13 cellular contexts compared by ENCODE assay signal in the genomic region with DNA sequence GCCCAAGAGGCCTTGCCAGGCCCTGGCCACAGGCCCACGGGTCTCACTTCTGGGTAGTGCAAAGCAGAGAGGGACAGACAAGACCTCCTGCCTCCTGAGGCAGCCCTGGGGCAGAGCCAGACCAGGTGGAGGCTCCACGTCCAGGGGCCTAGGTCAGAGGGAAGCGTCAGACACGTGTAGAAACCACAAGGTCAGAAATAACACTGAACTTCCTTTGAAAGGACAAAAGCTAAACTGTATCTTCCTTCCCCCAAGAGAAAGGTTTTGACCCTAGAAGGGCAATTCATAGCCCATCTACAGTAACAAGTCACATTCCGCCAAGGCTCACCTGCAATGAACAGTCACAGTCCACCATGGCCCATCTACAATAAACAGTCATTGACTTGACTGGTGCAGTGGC. TPM values are rescaled to one million over a fixed set of nuclear protein-coding genes. Genes with fewer than 3 reads are reported as not detected.
A peak's percentile ranks its signal among the peaks of the same experiment; 100 is the strongest.
DNase-seq lines count a peak whose midpoint lies in the region; ATAC-seq, FAIRE-seq and TF ChIP-seq lines count a peak whose summit lies in the region.
"Had no signal": no experiment of that assay in that cellular context is flagged by ENCODE, and none has a peak within 500 bp of the region (broad histone marks: within the 10 kb centered on the region; RNA-seq: fewer than 3 reads in every experiment).

No MANE protein-coding gene starts in this region.

- peaks cover 33% of the 10 kb centered on the region for H3K4me1 ChIP-seq in A549

- ATAC-seq in A549 (no peak), GM19452 (IDR thresholded peaks at IDR 0.05; ENCODE audit: unreplicated experiment) (peak; percentile 51), HG03064 (IDR thresholded peaks at IDR 0.05; ENCODE audit: low read depth, unreplicated experiment) (peak; percentile 64), HG03097 (IDR thresholded peaks at IDR 0.05; ENCODE audit: low FRiP score, unreplicated experiment) (no peak)

- DNase-seq in A549 (ENCODE audit: low read depth in 1 of 2, low spot score in 1 of 2) = no peak
- DNase-seq in epithelial cell of prostate (ENCODE audit: low read depth, low spot score) = no peak
- no peak for DNase-seq in T1000 (lab: John Stamatoyannopoulos, UW)
- no peak for DNase-seq in GM03348 (ENCODE audit: low spot score)
- DNase-seq in activated T-cell treated with anti-CD3 and anti-CD28 coated beads, Interleukin-2, amount 50 U/mL, for 1 hour = no peak
- DNase-seq: ACHN, activated gamma-delta T cell, DND-41, NCI-H1930 had no signal

- no peak for TF ChIP-seq CTCF in A549 (IDR thresholded peaks at IDR 0.05)

- no peaks in the 10 kb centered on the region for H3K9me3 ChIP-seq in A549

- TF ChIP-seq POLR2A in A549 (IDR thresholded peaks at IDR 0.05; ENCODE audit: low read length) = no peak

- CTCF ChIA-PET in A549 (lab: Yijun Ruan, JAX) = interaction anchor here (0.8 to 15.3 kb wide), 9 partner anchors 9 to 109 kb away, joined by 3 to 149 read pairs (median 4); partner anchors contain the start of gene SDC1

- H3K4me3 ChIP-seq in A549 = no peak overlapping the region
- H3K4me3 ChIP-seq: lung had no signal

- no peak for TF ChIP-seq RAD21 in A549 (conservative IDR thresholded peaks at IDR 0.05 in 1 of 2, IDR thresholded peaks at IDR 0.05 in 1 of 2)

- no peak overlapping the region for H3K4me2 ChIP-seq in A549

- 82% methylated on average over 5 of the region's 5 CpGs for WGBS in A549 (ENCODE audit: missing lambda C conversion rate)

- POLR2A ChIA-PET in A549 (lab: Yijun Ruan, JAX) = no interaction called here

- TF ChIP-seq EP300 in A549 (IDR thresholded peaks at IDR 0.05) = no peak

- H3K27ac ChIP-seq in A549 = peak overlapping the region; percentile 51 to 66; a peak in 2 of 6 replicates
- peak overlapping the region; percentile 99 for H3K27ac ChIP-seq in epithelial cell of prostate

- no peak for FAIRE-seq in A549 (lab: Jason Lieb, UNC)

TF ChIP-seq in A549, 52 proteins besides CTCF, POLR2A, EP300 and RAD21:
- TF ChIP-seq NR3C1 (IDR thresholded peaks at IDR 0.05) (no peak), EHMT2 (IDR thresholded peaks at IDR 0.05; ENCODE audit: low read depth) (no peak), ELK1 (IDR thresholded peaks at IDR 0.05; ENCODE audit: low read depth, low read length) (no peak), FOSB (CRISPR knock-in tag; IDR thresholded peaks at IDR 0.05) (no peak), HOXB13 (CRISPR knock-in tag; IDR thresholded peaks at IDR 0.05; ENCODE audit: low read depth) (no peak), HOXA7 (CRISPR knock-in tag; IDR thresholded peaks at IDR 0.05) (no peak), HEYL (CRISPR knock-in tag; IDR thresholded peaks at IDR 0.05) (no peak), ESRRA (IDR thresholded peaks at IDR 0.05; ENCODE audit: borderline replicate concordance, low read length) (no peak), HMGXB4 (CRISPR knock-in tag; IDR thresholded peaks at IDR 0.05; ENCODE audit: borderline replicate concordance) (no peak), ZSCAN20 (CRISPR knock-in tag; IDR thresholded peaks at IDR 0.05) (no peak), SMC3 (IDR thresholded peaks at IDR 0.05) (no peak), RARB (CRISPR knock-in tag; IDR thresholded peaks at IDR 0.05) (no peak), JUN (IDR thresholded peaks at IDR 0.05) (no peak), TP53 (CRISPR knock-in tag; IDR thresholded peaks at IDR 0.05) (no peak), CBX2 (IDR thresholded peaks at IDR 0.05; ENCODE audit: borderline replicate concordance, low read depth) (no peak), CHD4 (IDR thresholded peaks at IDR 0.05; ENCODE audit: borderline replicate concordance) (no peak), EHF (CRISPR knock-in tag; IDR thresholded peaks at IDR 0.05) (no peak), TFCP2L1 (CRISPR knock-in tag; IDR thresholded peaks at IDR 0.05) (no peak)
- TF ChIP-seq, protein P1, sequence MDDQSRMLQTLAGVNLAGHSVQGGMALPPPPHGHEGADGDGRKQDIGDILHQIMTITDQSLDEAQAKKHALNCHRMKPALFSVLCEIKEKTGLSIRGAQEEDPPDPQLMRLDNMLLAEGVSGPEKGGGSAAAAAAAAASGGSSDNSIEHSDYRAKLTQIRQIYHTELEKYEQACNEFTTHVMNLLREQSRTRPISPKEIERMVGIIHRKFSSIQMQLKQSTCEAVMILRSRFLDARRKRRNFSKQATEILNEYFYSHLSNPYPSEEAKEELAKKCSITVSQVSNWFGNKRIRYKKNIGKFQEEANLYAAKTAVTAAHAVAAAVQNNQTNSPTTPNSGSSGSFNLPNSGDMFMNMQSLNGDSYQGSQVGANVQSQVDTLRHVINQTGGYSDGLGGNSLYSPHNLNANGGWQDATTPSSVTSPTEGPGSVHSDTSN (IDR thresholded peaks at IDR 0.05) = no peak

RNA-seq across cellular contexts. Expression of gene SDC1, which starts 17.9 kb away (rescaled TPM):
- 97.1 and 116 TPM in 2 replicates for polyA plus RNA-seq in A549 (2011; rRNA removed)
- 123 and 215 TPM in 2 replicates for polyA plus RNA-seq in A549 (2012; cell fraction: cytosol; rRNA removed)
- 279 and 455 TPM in 2 replicates for polyA plus RNA-seq in A549 (2012; cell fraction: nucleus; rRNA removed)
- 157 to 171 TPM (median 166 TPM) in 3 replicates for polyA plus RNA-seq in A549 (2017; fragmentation: RNase III; extraction: RNeasy Plus Mini Kit Qiagen cat#74134 plus additional on column Dnase treatment)
- 92.8 and 113 TPM in 2 replicates for polyA minus RNA-seq in A549 (2011; rRNA and poly(A)+ RNA removed)

Comparison
In these comparisons a context has a peak if more than half of its experiments do, and no peak if none do; other contexts are left out.
1. ATAC-seq: peak in GM19452 (single experiment) and HG03064 (single experiment); none in A549 (0 of 2) and HG03097 (single experiment).